In the genomic region with DNA sequence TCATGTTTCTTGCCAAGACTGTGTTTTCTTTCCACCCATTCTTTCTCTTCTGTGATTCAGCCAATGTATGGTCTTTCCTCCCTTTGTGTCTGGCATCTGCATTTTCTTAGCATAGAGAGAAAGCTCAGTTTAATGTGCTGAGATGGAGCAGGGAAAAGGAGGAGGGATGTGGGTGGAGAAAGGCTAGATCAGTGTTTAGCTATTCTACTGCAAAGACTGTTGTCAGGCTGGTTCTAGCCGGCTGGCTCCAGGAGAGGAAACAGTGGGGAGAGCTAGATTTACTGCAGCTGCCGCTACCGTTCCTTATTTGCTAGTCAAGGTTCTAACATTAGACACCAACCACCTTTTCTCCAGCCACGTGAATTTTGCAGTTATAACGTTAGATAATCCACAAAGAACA, we compare ENCODE assay signal across 8 cellular contexts. TPM values are rescaled to one million over a fixed set of nuclear protein-coding genes. Genes with fewer than 3 reads are reported as not detected.
A peak's percentile ranks its signal among the peaks of the same experiment; 100 is the strongest.
DNase-seq lines count a peak whose midpoint lies in the region; ATAC-seq, FAIRE-seq and TF ChIP-seq lines count a peak whose summit lies in the region.

No MANE protein-coding gene starts in this region.

- H3K27ac Mint-ChIP-seq in natural killer cell treated with Interleukin-12 subunit alpha and Interleukin-12 subunit beta and Interleukin-15 and Interleukin-18, amount 100 ng/mL, for 72 hours = no peak overlapping the region

- H3K4me2 ChIP-seq in osteoblast (ENCODE audit: insufficient read depth, low read length) = no peak overlapping the region

- H3K9me3 Mint-ChIP-seq in natural killer cell treated with Interleukin-12 subunit alpha and Interleukin-12 subunit beta and Interleukin-15 and Interleukin-18, amount 100 ng/mL, for 72 hours = no peaks in the 10 kb centered on the region

- no peak for TF ChIP-seq POLR2A in H54 (IDR thresholded peaks at IDR 0.05; ENCODE audit: low read depth, low read length)

- ATAC-seq in natural killer cell treated with Interleukin-12 subunit alpha and Interleukin-12 subunit beta and Interleukin-15 and Interleukin-18, amount 100 ng/mL, for 72 hours = no peak
- ATAC-seq in HG02642 (IDR thresholded peaks at IDR 0.05; ENCODE audit: poor library complexity, unreplicated experiment) (no peak), GM21390 (IDR thresholded peaks at IDR 0.05; ENCODE audit: unreplicated experiment) (no peak)

- FAIRE-seq in H54 (lab: Jason Lieb, UNC) = no peak

- H3K9me3 ChIP-seq in osteoblast (ENCODE audit: low read depth, low read length) = no peaks in the 10 kb centered on the region

- TF ChIP-seq CTCF in osteoblast (IDR thresholded peaks at IDR 0.05; ENCODE audit: extremely low read depth, low read depth, low read length) = no peak

- H3K4me1 Mint-ChIP-seq in natural killer cell treated with Interleukin-12 subunit alpha and Interleukin-12 subunit beta and Interleukin-15 and Interleukin-18, amount 100 ng/mL, for 72 hours (ENCODE audit: low read depth in 2 of 2) = peaks cover 4 to 5% of the 10 kb centered on the region in 2 donors

- H4K20me1 ChIP-seq in osteoblast (ENCODE audit: insufficient read depth, low read length) = no peaks in the 10 kb centered on the region

- H3K27me3 ChIP-seq in H7 (ENCODE audit: control insufficient read depth, insufficient read depth, low read length) = no peaks in the 10 kb centered on the region
- H3K27me3 ChIP-seq in osteoblast (ENCODE audit: insufficient read depth, low read length) = no peaks in the 10 kb centered on the region

- no peaks in the 10 kb centered on the region for H3K79me2 ChIP-seq in osteoblast (ENCODE audit: insufficient read depth, low read length)

- H3K36me3 ChIP-seq in H7 (replicated peaks; ENCODE audit: control insufficient read depth, insufficient read depth, low read length) (no peaks in the 10 kb centered on the region), osteoblast (ENCODE audit: insufficient read depth, low read length) (no peaks in the 10 kb centered on the region)

- H3K4me3 ChIP-seq in H7 (ENCODE audit: insufficient read depth, low read depth, low read length) (no peak overlapping the region), osteoblast (ENCODE audit: insufficient read depth, low read length) (no peak overlapping the region)

- no peak overlapping the region for H3K27ac ChIP-seq in osteoblast (ENCODE audit: low read depth, low read length)

- no peak overlapping the region for H3K4me3 Mint-ChIP-seq in natural killer cell treated with Interleukin-12 subunit alpha and Interleukin-12 subunit beta and Interleukin-15 and Interleukin-18, amount 100 ng/mL, for 72 hours

- H3K27me3 Mint-ChIP-seq in natural killer cell treated with Interleukin-12 subunit alpha and Interleukin-12 subunit beta and Interleukin-15 and Interleukin-18, amount 100 ng/mL, for 72 hours = peaks cover 9 to 11% of the 10 kb centered on the region in 2 donors

- peak overlapping the region; percentile 65 for H2AFZ ChIP-seq in osteoblast (ENCODE audit: low read length)

- DNase-seq in H7 = peak; percentile 85
- peak; percentile 50 to 72 for DNase-seq in NOMO-1 (lab: John Stamatoyannopoulos, UW; ENCODE audit: unreplicated experiment in 2 of 2)
- DNase-seq in fibroblast of peridontal ligament (ENCODE audit: extremely low read depth) = peak; percentile 73
- peak; percentile 93 for DNase-seq in osteoblast (ENCODE audit: insufficient read length, low spot score, missing footprints)
- no peak for DNase-seq in natural killer cell treated with Interleukin-12 subunit alpha and Interleukin-12 subunit beta and Interleukin-15 and Interleukin-18, amount 100 ng/mL, for 72 hours (ENCODE audit: low spot score)
- DNase-seq in H54 (ENCODE audit: insufficient read length, low spot score) = no peak

- H3K36me3 Mint-ChIP-seq in natural killer cell treated with Interleukin-12 subunit alpha and Interleukin-12 subunit beta and Interleukin-15 and Interleukin-18, amount 100 ng/mL, for 72 hours = no peaks in the 10 kb centered on the region

- H3K4me1 ChIP-seq in osteoblast (ENCODE audit: insufficient read depth, low read length) = peaks cover 16% of the 10 kb centered on the region

RNA-seq across cellular contexts. Expression of a gene that starts 5.2 kb away (rescaled TPM):
- total RNA-seq in H7 (2014; rRNA removed; shearing (Covaris generic)) = 42.4 and 80.3 TPM in 2 replicates
- total RNA-seq in osteoblast = 29.8 and 35.5 TPM in 2 replicates
- 1 to 10 TPM; 2.3 to 5.5 TPM for total RNA-seq in natural killer cell treated with Interleukin-12 subunit alpha and Interleukin-12 subunit beta and Interleukin-15 and Interleukin-18, amount 100 ng/mL, for 72 hours

RNA-seq across cellular contexts. Expression of a gene that starts 29.9 kb away (rescaled TPM):
- 0.42 TPM in 1 of 2 replicates, not detected in the other for total RNA-seq in H7 (2014; rRNA removed; shearing (Covaris generic))
- total RNA-seq in osteoblast = 57.9 and 88.4 TPM in 2 replicates
- not detected for total RNA-seq in natural killer cell treated with Interleukin-12 subunit alpha and Interleukin-12 subunit beta and Interleukin-15 and Interleukin-18, amount 100 ng/mL, for 72 hours

Comparison
In these comparisons a context has a peak if more than half of its experiments do, and no peak if none do; other contexts are left out.
1. DNase-seq: peak in H7 (single experiment), NOMO-1 (2 of 2), fibroblast of peridontal ligament (single experiment) and osteoblast (single experiment); none in natural killer cell treated with Interleukin-12 subunit alpha and Interleukin-12 subunit beta and Interleukin-15 and Interleukin-18, amount 100 ng/mL, for 72 hours (single experiment) and H54 (single experiment).
2. RNA of a gene that starts 29.9 kb away (total RNA-seq): 57.9 to 88.4 TPM in osteoblast; 0.42 TPM in H7 and not detected in natural killer cell treated with Interleukin-12 subunit alpha and Interleukin-12 subunit beta and Interleukin-15 and Interleukin-18, amount 100 ng/mL, for 72 hours; every median in the first group is over 10 times any median in the second.